8 cellular contexts compared by ENCODE assay signal in the genomic region with DNA sequence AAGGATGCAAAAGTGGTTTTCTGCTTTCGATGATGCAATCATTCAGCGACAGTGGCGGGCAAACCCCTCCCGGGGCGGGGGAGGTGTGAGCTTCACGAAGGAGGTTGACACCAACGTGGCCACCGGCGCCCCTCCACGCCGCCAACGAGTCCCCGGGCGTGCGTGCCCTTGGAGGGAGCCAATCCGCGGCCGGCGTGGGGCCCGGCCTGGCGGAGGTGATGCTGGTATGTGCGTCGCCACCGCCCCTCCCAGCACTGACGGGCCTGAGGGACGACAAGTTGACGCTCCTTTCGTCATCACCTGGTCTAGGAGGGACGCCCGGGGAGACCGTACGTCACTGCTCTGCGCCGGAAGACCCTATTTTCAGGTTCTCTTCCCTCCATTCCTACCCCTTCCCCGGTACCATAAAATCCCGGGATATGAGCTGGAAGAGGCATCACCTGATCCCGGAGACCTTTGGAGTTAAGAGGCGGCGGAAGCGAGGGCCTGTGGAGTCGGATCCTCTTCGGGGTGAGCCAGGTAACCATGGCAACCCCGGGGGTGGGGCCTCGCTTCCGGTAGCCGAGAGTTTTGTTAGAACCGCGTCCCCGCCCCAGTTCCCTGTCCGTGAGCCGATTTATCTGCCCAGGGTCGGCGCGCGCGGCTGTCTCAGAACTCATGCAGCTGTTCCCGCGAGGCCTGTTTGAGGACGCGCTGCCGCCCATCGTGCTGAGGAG. TPM values are rescaled to one million over a fixed set of nuclear protein-coding genes. Genes with fewer than 3 reads are reported as not detected.
DNase-seq lines count a peak whose midpoint lies in the region; ATAC-seq and TF ChIP-seq lines count a peak whose summit lies in the region.

Gene DXO, minus strand, starts transcription at position 146 of the 716 bp plus-strand sequence. CDS start 463 bp downstream, outside the sequence.

- DNase-seq in GM12864 (ENCODE audit: low read depth) (peak; percentile 96), NCI-H1417 (lab: John Stamatoyannopoulos, UW) (peak; percentile 99 to 100 (median 100)), SW 1271 (lab: John Stamatoyannopoulos, UW) (peak; percentile 98 to 100), Right ventricle myocardium superior (peak; percentile 97), tibial nerve (ENCODE audit: low spot score in 2 of 2) (peak; percentile 90 to 95)
- DNase-seq in activated naive CD8-positive, alpha-beta T cell treated with anti-CD3 and anti-CD28 coated beads, Interleukin-2, amount 50 U/mL, for 24 hours: peak; percentile 96

- H3K9me3 ChIP-seq in parathyroid adenoma (ENCODE audit: control insufficient read depth, low read length) (no peaks in the 10 kb centered on the region), tibial nerve (no peaks in the 10 kb centered on the region)

- H3K4me1 ChIP-seq in parathyroid adenoma: peaks cover 15% of the 10 kb centered on the region
- peaks cover 0 to 36% (median 17%) of the 10 kb centered on the region in 4 donors for H3K4me1 ChIP-seq in tibial nerve

- H3K4me2 ChIP-seq in parathyroid adenoma (ENCODE audit: low read length): peak within 1 kb of the TSS; percentile 87

- no peaks in the 10 kb centered on the region for H3K9me3 Mint-ChIP-seq in activated naive CD8-positive, alpha-beta T cell treated with anti-CD3 and anti-CD28 coated beads, Interleukin-2, amount 50 U/mL, for 24 hours

- H3K27ac ChIP-seq in parathyroid adenoma (peak within 1 kb of the TSS; percentile 95), tibial nerve (peak within 1 kb of the TSS; percentile 95 to 100 (median 98))

- no peak for TF ChIP-seq CTCF in GM12864 (IDR thresholded peaks at IDR 0.05; ENCODE audit: low read depth, low read length, missing control alignments)
- TF ChIP-seq CTCF in parathyroid adenoma (IDR thresholded peaks at IDR 0.05): no peak
- peak in 1 of 5 experiments; percentile 42 for TF ChIP-seq CTCF in tibial nerve (IDR thresholded peaks at IDR 0.05)

- peak; percentile 94 to 96 for TF ChIP-seq EP300 in tibial nerve (IDR thresholded peaks at IDR 0.05)

- peak; percentile 35 to 65 for TF ChIP-seq POLR2A in tibial nerve (IDR thresholded peaks at IDR 0.05)

- peaks cover 31% of the 10 kb centered on the region for H3K36me3 Mint-ChIP-seq in activated naive CD8-positive, alpha-beta T cell treated with anti-CD3 and anti-CD28 coated beads, Interleukin-2, amount 50 U/mL, for 24 hours (ENCODE audit: low read depth)

- peak within 1 kb of the TSS; percentile 99 for H3K27ac Mint-ChIP-seq in activated naive CD8-positive, alpha-beta T cell treated with anti-CD3 and anti-CD28 coated beads, Interleukin-2, amount 50 U/mL, for 24 hours

- peaks cover 16% of the 10 kb centered on the region for H3K79me2 ChIP-seq in parathyroid adenoma

- H3K4me3 ChIP-seq in GM12864 (ENCODE audit: low read depth, low read length) (peak within 1 kb of the TSS; percentile 96), parathyroid adenoma (ENCODE audit: low read depth, low read length) (peak within 1 kb of the TSS; percentile 92), tibial nerve (peak within 1 kb of the TSS; percentile 66 to 93 (median 73))

- H3K27me3 Mint-ChIP-seq in activated naive CD8-positive, alpha-beta T cell treated with anti-CD3 and anti-CD28 coated beads, Interleukin-2, amount 50 U/mL, for 24 hours: peaks cover 4% of the 10 kb centered on the region

- H2AFZ ChIP-seq in parathyroid adenoma: peak within 1 kb of the TSS; percentile 93

- intact Hi-C loops in Right ventricle myocardium superior (cut with DNase I): no loop called here

- H3K27me3 ChIP-seq in parathyroid adenoma (ENCODE audit: control insufficient read depth, insufficient read depth, low read length): no peaks in the 10 kb centered on the region
- H3K27me3 ChIP-seq in tibial nerve: no peaks in the 10 kb centered on the region

- peaks cover 46% of the 10 kb centered on the region for H3K4me1 Mint-ChIP-seq in activated naive CD8-positive, alpha-beta T cell treated with anti-CD3 and anti-CD28 coated beads, Interleukin-2, amount 50 U/mL, for 24 hours

- peak within 1 kb of the TSS; percentile 69 for H3K9ac ChIP-seq in parathyroid adenoma

- 0 to 1% methylated on average over 42 to 62 of the region's 62 CpGs for WGBS in tibial nerve, 2 donors

- H3K36me3 ChIP-seq in parathyroid adenoma (ENCODE audit: control insufficient read depth, insufficient read depth, low read length): no peaks in the 10 kb centered on the region
- H3K36me3 ChIP-seq in tibial nerve: peaks cover 0 to 52% (median 8%) of the 10 kb centered on the region in 3 donors

- H3K4me3 Mint-ChIP-seq in activated naive CD8-positive, alpha-beta T cell treated with anti-CD3 and anti-CD28 coated beads, Interleukin-2, amount 50 U/mL, for 24 hours: peak within 1 kb of the TSS; percentile 87

- ATAC-seq in HG02759 (IDR thresholded peaks at IDR 0.05; ENCODE audit: unreplicated experiment): peak; percentile 89
- peak; percentile 97 for ATAC-seq in activated naive CD8-positive, alpha-beta T cell treated with anti-CD3 and anti-CD28 coated beads, Interleukin-2, amount 50 U/mL, for 24 hours
- ATAC-seq in Right ventricle myocardium superior (ENCODE audit: poor library complexity): peak; percentile 97

RNA-seq across cellular contexts. Expression of gene DXO, which starts in this region (rescaled TPM):
- 7.5 TPM for total RNA-seq in Right ventricle myocardium superior
- 10 to 100 TPM; 16.2 to 46.1 (median 34.3) TPM for total RNA-seq in tibial nerve

Comparison
In these comparisons a context has a peak if more than half of its experiments do, and no peak if none do; other contexts are left out.
1. Peak in every context shown above with its lines: DNase-seq, ATAC-seq, H3K4me3 ChIP-seq and H3K27ac ChIP-seq.